In genomic region chr1:65417729-65418128, GRCh38 we compare ENCODE assay signal across 1 cellular context.
TF ChIP-seq lines count a peak whose summit lies in the region.

No MANE protein-coding gene starts in this region.

TF ChIP-seq in H1, 55 proteins besides CTCF, POLR2A, EP300 and RAD21:
- no peak for TF ChIP-seq HDAC6 (IDR thresholded peaks at IDR 0.05; ENCODE audit: low read depth, low read length)
- no peak for TF ChIP-seq SRF (IDR thresholded peaks at IDR 0.05; ENCODE audit: low read depth, low read length)
- TF ChIP-seq NRF1 (IDR thresholded peaks at IDR 0.05; ENCODE audit: low read depth, low read length): no peak
- no peak for TF ChIP-seq FOSL1 (IDR thresholded peaks at IDR 0.05; ENCODE audit: insufficient read depth, low read depth, low read length)
- TF ChIP-seq RXRA (IDR thresholded peaks at IDR 0.05; ENCODE audit: insufficient read depth, low read depth, low read length): no peak
- TF ChIP-seq SIRT6 (IDR thresholded peaks at IDR 0.05; ENCODE audit: low read length): no peak
- no peak for TF ChIP-seq CHD1 (IDR thresholded peaks at IDR 0.05; ENCODE audit: low read depth, low read length)
- no peak for TF ChIP-seq E2F6 (IDR thresholded peaks at IDR 0.05)
- TF ChIP-seq KDM4A (IDR thresholded peaks at IDR 0.05; ENCODE audit: low read depth, low read length, severe bottlenecking): no peak
- TF ChIP-seq MAX (IDR thresholded peaks at IDR 0.05): no peak
- no peak for TF ChIP-seq TBP (IDR thresholded peaks at IDR 0.05; ENCODE audit: low read depth, low read length)
- TF ChIP-seq SP1 (IDR thresholded peaks at IDR 0.05; ENCODE audit: low read depth, low read length): no peak
- TF ChIP-seq CEBPB (IDR thresholded peaks at IDR 0.05; ENCODE audit: low read depth, low read length): no peak
- TF ChIP-seq BCL11A (IDR thresholded peaks at IDR 0.05; ENCODE audit: low read depth in 2 of 2, low read length in 2 of 2): no peak
- TF ChIP-seq TAF1 (IDR thresholded peaks at IDR 0.05; ENCODE audit: low read depth, low read length): no peak
- TF ChIP-seq CREB1 (IDR thresholded peaks at IDR 0.05): no peak
- no peak for TF ChIP-seq USF2 (IDR thresholded peaks at IDR 0.05; ENCODE audit: low read length)
- no peak for TF ChIP-seq ASH2L (IDR thresholded peaks at IDR 0.05; ENCODE audit: low read length)
- no peak for TF ChIP-seq RFX5 (IDR thresholded peaks at IDR 0.05; ENCODE audit: borderline replicate concordance, low read depth, low read length)
- TF ChIP-seq SIX5 (IDR thresholded peaks at IDR 0.05; ENCODE audit: low read depth, low read length): no peak
